2 cellular contexts compared by ENCODE assay signal in the genomic region with DNA sequence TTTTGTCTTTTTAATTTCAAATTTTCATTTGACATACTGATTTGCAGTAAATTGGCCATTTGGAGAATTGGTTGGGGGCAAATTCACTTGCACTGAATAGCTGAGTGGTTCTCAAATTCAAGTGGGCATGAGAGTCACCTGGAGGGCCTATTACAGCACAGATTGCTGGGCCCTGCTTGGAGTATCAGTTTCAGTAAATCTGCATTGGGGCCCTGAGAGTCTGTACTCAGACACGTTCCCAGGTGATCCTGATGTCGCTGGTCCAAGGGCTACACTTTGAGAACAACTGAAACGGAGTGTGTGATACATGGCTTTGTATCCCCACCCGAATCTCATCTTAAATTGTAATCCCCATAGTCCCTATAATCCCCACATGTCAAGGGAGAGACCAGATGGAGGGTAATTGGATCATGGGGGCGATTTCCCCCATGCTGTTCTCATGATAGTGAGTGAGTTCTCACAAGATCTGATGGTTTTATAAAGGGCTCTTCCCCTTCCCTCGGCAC.
TF ChIP-seq lines count a peak whose summit lies in the region.

No MANE protein-coding gene starts in this region.

TF ChIP-seq in WTC11, 78 proteins besides CTCF, POLR2A, EP300 and RAD21 (continued from another document):
- TF ChIP-seq, protein P1, sequence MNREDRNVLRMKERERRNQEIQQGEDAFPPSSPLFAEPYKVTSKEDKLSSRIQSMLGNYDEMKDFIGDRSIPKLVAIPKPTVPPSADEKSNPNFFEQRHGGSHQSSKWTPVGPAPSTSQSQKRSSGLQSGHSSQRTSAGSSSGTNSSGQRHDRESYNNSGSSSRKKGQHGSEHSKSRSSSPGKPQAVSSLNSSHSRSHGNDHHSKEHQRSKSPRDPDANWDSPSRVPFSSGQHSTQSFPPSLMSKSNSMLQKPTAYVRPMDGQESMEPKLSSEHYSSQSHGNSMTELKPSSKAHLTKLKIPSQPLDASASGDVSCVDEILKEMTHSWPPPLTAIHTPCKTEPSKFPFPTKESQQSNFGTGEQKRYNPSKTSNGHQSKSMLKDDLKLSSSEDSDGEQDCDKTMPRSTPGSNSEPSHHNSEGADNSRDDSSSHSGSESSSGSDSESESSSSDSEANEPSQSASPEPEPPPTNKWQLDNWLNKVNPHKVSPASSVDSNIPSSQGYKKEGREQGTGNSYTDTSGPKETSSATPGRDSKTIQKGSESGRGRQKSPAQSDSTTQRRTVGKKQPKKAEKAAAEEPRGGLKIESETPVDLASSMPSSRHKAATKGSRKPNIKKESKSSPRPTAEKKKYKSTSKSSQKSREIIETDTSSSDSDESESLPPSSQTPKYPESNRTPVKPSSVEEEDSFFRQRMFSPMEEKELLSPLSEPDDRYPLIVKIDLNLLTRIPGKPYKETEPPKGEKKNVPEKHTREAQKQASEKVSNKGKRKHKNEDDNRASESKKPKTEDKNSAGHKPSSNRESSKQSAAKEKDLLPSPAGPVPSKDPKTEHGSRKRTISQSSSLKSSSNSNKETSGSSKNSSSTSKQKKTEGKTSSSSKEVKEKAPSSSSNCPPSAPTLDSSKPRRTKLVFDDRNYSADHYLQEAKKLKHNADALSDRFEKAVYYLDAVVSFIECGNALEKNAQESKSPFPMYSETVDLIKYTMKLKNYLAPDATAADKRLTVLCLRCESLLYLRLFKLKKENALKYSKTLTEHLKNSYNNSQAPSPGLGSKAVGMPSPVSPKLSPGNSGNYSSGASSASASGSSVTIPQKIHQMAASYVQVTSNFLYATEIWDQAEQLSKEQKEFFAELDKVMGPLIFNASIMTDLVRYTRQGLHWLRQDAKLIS (CRISPR knock-in tag; IDR thresholded peaks at IDR 0.05; ENCODE audit: borderline replicate concordance): no peak

TF ChIP-seq in SK-N-SH, 30 proteins besides CTCF, POLR2A, EP300 and RAD21 (continued from another document):
- TF ChIP-seq, protein P2, sequence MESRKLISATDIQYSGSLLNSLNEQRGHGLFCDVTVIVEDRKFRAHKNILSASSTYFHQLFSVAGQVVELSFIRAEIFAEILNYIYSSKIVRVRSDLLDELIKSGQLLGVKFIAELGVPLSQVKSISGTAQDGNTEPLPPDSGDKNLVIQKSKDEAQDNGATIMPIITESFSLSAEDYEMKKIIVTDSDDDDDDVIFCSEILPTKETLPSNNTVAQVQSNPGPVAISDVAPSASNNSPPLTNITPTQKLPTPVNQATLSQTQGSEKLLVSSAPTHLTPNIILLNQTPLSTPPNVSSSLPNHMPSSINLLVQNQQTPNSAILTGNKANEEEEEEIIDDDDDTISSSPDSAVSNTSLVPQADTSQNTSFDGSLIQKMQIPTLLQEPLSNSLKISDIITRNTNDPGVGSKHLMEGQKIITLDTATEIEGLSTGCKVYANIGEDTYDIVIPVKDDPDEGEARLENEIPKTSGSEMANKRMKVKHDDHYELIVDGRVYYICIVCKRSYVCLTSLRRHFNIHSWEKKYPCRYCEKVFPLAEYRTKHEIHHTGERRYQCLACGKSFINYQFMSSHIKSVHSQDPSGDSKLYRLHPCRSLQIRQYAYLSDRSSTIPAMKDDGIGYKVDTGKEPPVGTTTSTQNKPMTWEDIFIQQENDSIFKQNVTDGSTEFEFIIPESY (IDR thresholded peaks at IDR 0.05; ENCODE audit: borderline replicate concordance, low read depth): no peak
- TF ChIP-seq SMC3 (IDR thresholded peaks at IDR 0.05; ENCODE audit: low read depth, low read length): no peak
